ENCODE assay signal across 1 cellular context in the genomic region with DNA sequence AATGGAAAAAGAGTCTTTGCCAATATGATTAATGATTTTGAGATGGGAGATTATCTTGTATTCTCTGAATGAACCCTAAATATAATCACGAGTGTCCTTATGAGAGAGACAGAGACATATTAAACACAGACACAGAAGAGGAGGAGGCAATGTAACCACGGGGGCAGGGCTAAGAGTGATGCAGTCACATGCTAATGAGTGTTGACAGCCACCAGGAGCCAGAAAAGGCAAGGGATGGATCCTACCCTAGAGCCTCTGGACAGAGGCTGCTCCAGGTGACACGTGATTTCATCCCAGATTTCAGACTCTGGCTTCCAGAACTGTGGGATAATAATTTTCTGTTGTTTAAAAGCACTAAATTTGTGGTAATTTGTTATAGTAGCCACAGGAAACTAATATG.
TF ChIP-seq lines count a peak whose summit lies in the region.

No MANE protein-coding gene starts in this region.

TF ChIP-seq in WTC11, 78 proteins besides CTCF, POLR2A, EP300 and RAD21 (continued from another document):
- TF ChIP-seq, protein P1, sequence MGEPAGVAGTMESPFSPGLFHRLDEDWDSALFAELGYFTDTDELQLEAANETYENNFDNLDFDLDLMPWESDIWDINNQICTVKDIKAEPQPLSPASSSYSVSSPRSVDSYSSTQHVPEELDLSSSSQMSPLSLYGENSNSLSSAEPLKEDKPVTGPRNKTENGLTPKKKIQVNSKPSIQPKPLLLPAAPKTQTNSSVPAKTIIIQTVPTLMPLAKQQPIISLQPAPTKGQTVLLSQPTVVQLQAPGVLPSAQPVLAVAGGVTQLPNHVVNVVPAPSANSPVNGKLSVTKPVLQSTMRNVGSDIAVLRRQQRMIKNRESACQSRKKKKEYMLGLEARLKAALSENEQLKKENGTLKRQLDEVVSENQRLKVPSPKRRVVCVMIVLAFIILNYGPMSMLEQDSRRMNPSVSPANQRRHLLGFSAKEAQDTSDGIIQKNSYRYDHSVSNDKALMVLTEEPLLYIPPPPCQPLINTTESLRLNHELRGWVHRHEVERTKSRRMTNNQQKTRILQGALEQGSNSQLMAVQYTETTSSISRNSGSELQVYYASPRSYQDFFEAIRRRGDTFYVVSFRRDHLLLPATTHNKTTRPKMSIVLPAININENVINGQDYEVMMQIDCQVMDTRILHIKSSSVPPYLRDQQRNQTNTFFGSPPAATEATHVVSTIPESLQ (CRISPR knock-in tag; IDR thresholded peaks at IDR 0.05): no peak
- TF ChIP-seq, protein P2, sequence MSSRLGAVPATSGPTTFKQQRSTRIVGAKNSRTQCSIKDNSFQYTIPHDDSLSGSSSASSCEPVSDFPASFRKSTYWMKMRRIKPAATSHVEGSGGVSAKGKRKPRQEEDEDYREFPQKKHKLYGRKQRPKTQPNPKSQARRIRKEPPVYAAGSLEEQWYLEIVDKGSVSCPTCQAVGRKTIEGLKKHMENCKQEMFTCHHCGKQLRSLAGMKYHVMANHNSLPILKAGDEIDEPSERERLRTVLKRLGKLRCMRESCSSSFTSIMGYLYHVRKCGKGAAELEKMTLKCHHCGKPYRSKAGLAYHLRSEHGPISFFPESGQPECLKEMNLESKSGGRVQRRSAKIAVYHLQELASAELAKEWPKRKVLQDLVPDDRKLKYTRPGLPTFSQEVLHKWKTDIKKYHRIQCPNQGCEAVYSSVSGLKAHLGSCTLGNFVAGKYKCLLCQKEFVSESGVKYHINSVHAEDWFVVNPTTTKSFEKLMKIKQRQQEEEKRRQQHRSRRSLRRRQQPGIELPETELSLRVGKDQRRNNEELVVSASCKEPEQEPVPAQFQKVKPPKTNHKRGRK (CRISPR knock-in tag; IDR thresholded peaks at IDR 0.05; ENCODE audit: borderline replicate concordance): no peak
- TF ChIP-seq, protein P3, sequence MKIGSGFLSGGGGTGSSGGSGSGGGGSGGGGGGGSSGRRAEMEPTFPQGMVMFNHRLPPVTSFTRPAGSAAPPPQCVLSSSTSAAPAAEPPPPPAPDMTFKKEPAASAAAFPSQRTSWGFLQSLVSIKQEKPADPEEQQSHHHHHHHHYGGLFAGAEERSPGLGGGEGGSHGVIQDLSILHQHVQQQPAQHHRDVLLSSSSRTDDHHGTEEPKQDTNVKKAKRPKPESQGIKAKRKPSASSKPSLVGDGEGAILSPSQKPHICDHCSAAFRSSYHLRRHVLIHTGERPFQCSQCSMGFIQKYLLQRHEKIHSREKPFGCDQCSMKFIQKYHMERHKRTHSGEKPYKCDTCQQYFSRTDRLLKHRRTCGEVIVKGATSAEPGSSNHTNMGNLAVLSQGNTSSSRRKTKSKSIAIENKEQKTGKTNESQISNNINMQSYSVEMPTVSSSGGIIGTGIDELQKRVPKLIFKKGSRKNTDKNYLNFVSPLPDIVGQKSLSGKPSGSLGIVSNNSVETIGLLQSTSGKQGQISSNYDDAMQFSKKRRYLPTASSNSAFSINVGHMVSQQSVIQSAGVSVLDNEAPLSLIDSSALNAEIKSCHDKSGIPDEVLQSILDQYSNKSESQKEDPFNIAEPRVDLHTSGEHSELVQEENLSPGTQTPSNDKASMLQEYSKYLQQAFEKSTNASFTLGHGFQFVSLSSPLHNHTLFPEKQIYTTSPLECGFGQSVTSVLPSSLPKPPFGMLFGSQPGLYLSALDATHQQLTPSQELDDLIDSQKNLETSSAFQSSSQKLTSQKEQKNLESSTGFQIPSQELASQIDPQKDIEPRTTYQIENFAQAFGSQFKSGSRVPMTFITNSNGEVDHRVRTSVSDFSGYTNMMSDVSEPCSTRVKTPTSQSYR (CRISPR knock-in tag; IDR thresholded peaks at IDR 0.05): no peak
- TF ChIP-seq, protein P4, sequence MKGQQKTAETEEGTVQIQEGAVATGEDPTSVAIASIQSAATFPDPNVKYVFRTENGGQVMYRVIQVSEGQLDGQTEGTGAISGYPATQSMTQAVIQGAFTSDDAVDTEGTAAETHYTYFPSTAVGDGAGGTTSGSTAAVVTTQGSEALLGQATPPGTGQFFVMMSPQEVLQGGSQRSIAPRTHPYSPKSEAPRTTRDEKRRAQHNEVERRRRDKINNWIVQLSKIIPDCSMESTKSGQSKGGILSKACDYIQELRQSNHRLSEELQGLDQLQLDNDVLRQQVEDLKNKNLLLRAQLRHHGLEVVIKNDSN (CRISPR knock-in tag; IDR thresholded peaks at IDR 0.05): no peak
- TF ChIP-seq MYBL2 (CRISPR knock-in tag; IDR thresholded peaks at IDR 0.05): no peak
